5 cellular contexts compared by ENCODE assay signal in the genomic region with DNA sequence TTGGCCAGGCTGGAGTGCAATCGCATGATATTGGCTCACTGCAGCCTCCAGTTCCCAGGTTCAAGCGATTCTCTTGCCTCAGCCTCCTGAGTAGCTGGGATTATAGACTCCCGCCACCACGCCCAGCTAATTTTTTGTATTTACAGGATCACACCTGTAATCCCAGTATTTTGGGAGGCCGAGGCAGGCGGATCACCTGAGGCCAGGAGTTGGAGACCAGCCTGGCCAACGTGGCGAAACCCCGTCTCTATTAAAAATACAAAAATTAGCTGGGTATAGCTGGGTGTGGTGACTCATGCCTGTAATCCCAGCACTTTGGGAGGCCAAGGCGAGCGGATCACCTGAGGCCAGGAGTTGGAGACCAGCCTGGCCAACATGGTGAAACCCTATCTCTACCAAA. TPM values are rescaled to one million over a fixed set of nuclear protein-coding genes. Genes with fewer than 3 reads are reported as not detected.
"Had no signal": no experiment of that assay in that cellular context is flagged by ENCODE, and none has a peak within 500 bp of the region (broad histone marks: within the 10 kb centered on the region; RNA-seq: fewer than 3 reads in every experiment).

No MANE protein-coding gene starts in this region.

RNA-seq across cellular contexts. Expression of a gene that starts 20.3 kb away (rescaled TPM):
- total RNA-seq: left ventricle myocardium superior, smooth muscle cell, urinary bladder, vagina had no signal
- polyA plus RNA-seq: keratinocyte had no signal
